9 cellular contexts compared by ENCODE assay signal in genomic region chr19:17304386-17305047, GRCh38. TPM values are rescaled to one million over a fixed set of nuclear protein-coding genes. Genes with fewer than 3 reads are reported as not detected.
A peak's percentile ranks its signal among the peaks of the same experiment; 100 is the strongest.
DNase-seq lines count a peak whose midpoint lies in the region; ATAC-seq lines count a peak whose summit lies in the region.
"Had no signal": no experiment of that assay in that cellular context is flagged by ENCODE, and none has a peak within 500 bp of the region (broad histone marks: within the 10 kb centered on the region; RNA-seq: fewer than 3 reads in every experiment).

No MANE protein-coding gene starts in this region.

- no peaks in the 10 kb centered on the region for H3K9me3 Mint-ChIP-seq in T-helper 2 cell treated with Interferon-gamma antibody and Interleukin-4, amounts not matched to agents 5 μg/mL and 100 μg/mL, for 36 hours
- no peaks in the 10 kb centered on the region for H3K9me3 Mint-ChIP-seq in activated CD4-positive, alpha-beta memory T cell treated with anti-CD3 and anti-CD28 coated beads for 36 hours

- H3K27me3 Mint-ChIP-seq in T-helper 2 cell treated with Interferon-gamma antibody and Interleukin-4, amounts not matched to agents 5 μg/mL and 100 μg/mL, for 36 hours (ENCODE audit: low read depth): no peaks in the 10 kb centered on the region
- no peaks in the 10 kb centered on the region for H3K27me3 Mint-ChIP-seq in activated CD4-positive, alpha-beta memory T cell treated with anti-CD3 and anti-CD28 coated beads for 36 hours

- peak overlapping the region; percentile 89 for H3K4me3 Mint-ChIP-seq in T-helper 2 cell treated with Interferon-gamma antibody and Interleukin-4, amounts not matched to agents 5 μg/mL and 100 μg/mL, for 36 hours
- H3K4me3 Mint-ChIP-seq in activated CD4-positive, alpha-beta memory T cell treated with anti-CD3 and anti-CD28 coated beads for 36 hours: peak overlapping the region; percentile 89

- CTCF ChIA-PET in activated CD4-positive, alpha-beta memory T cell treated with anti-CD3 and anti-CD28 coated beads for 36 hours (lab: Charles Lee): interaction anchor here (0.5 to 2.4 kb wide), 12 partner anchors 9 to 81 kb away, joined by 3 to 20 read pairs (median 6); partner anchors contain the start of gene BABAM1

- peaks cover 0 to 3% of the 10 kb centered on the region in 2 donors for H3K36me3 ChIP-seq in stomach smooth muscle (ENCODE audit: control insufficient read depth in 2 of 2, insufficient read depth in 2 of 2, low read length in 2 of 2)
- H3K36me3 ChIP-seq: BE2C had no signal

- ATAC-seq in HG02610 (IDR thresholded peaks at IDR 0.05; ENCODE audit: unreplicated experiment): no peak

- H3K9ac ChIP-seq in stomach smooth muscle (ENCODE audit: low read length in 2 of 2): peak overlapping the region; percentile 44 to 73

- no peak for DNase-seq in T-helper 2 cell treated with Interferon-gamma antibody and Interleukin-4, amounts not matched to agents 5 μg/mL and 100 μg/mL, for 36 hours (ENCODE audit: low spot score)
- no peak for DNase-seq in T-helper 2 cell
- DNase-seq in activated CD4-positive, alpha-beta memory T cell treated with anti-CD3 and anti-CD28 coated beads for 36 hours: no peak
- DNase-seq in islet precursor cell: peak; percentile 53
- DNase-seq in NCI-H2107 treated with DMSO at 0.1 percent for 48 hours (lab: John Stamatoyannopoulos, UW; ENCODE audit: unreplicated experiment): no peak
- no peak for DNase-seq in GF-D8 (lab: John Stamatoyannopoulos, UW)

- peaks cover 7% of the 10 kb centered on the region for H3K36me3 Mint-ChIP-seq in T-helper 2 cell treated with Interferon-gamma antibody and Interleukin-4, amounts not matched to agents 5 μg/mL and 100 μg/mL, for 36 hours (ENCODE audit: low read depth)
- no peaks in the 10 kb centered on the region for H3K36me3 Mint-ChIP-seq in activated CD4-positive, alpha-beta memory T cell treated with anti-CD3 and anti-CD28 coated beads for 36 hours

- intact Hi-C loops in activated CD4-positive, alpha-beta memory T cell treated with anti-CD3 and anti-CD28 coated beads for 36 hours (cut with micrococcal nuclease): loop anchor here (1.0 to 5.0 kb wide), 5 partner anchors 33 to 208 kb away; partner anchors contain the start of genes BABAM1, BST2, GTPBP3 and OCEL1

- peak overlapping the region; percentile 90 for H3K27ac ChIP-seq in stomach smooth muscle (ENCODE audit: low read length)

- H3K4me1 Mint-ChIP-seq in T-helper 2 cell treated with Interferon-gamma antibody and Interleukin-4, amounts not matched to agents 5 μg/mL and 100 μg/mL, for 36 hours (ENCODE audit: low read depth): peaks cover 29% of the 10 kb centered on the region
- H3K4me1 Mint-ChIP-seq in activated CD4-positive, alpha-beta memory T cell treated with anti-CD3 and anti-CD28 coated beads for 36 hours (ENCODE audit: low read depth): peaks cover 47% of the 10 kb centered on the region

- H3K27ac Mint-ChIP-seq in T-helper 2 cell treated with Interferon-gamma antibody and Interleukin-4, amounts not matched to agents 5 μg/mL and 100 μg/mL, for 36 hours: peak overlapping the region; percentile 91
- peak overlapping the region; percentile 89 for H3K27ac Mint-ChIP-seq in activated CD4-positive, alpha-beta memory T cell treated with anti-CD3 and anti-CD28 coated beads for 36 hours

- peaks cover 51% of the 10 kb centered on the region for H3K4me1 ChIP-seq in stomach smooth muscle (ENCODE audit: control insufficient read depth, insufficient read depth, low read length)

- peak overlapping the region; percentile 23 to 91 for H3K4me3 ChIP-seq in stomach smooth muscle (ENCODE audit: low read length in 2 of 2)

- no peaks in the 10 kb centered on the region for H3K9me3 ChIP-seq in stomach smooth muscle (ENCODE audit: control insufficient read depth in 2 of 2, low read length in 2 of 2)
- H3K9me3 ChIP-seq: BE2C had no signal

- H3K27me3 ChIP-seq in stomach smooth muscle (ENCODE audit: control insufficient read depth in 1 of 2, insufficient read depth in 2 of 2, low read length in 2 of 2): no peaks in the 10 kb centered on the region
- H3K27me3 ChIP-seq: BE2C had no signal

- POLR2A ChIA-PET in activated CD4-positive, alpha-beta memory T cell treated with anti-CD3 and anti-CD28 coated beads for 36 hours (lab: Charles Lee): interaction anchor here (0.7 to 1.1 kb wide), 3 partner anchors 13 to 1234 kb away, joined by 3 to 9 read pairs (median 4); no protein-coding TSS in a partner anchor

RNA-seq across cellular contexts. Expression of gene MRPL34, which starts 1.2 kb away (rescaled TPM):
- total RNA-seq in activated CD4-positive, alpha-beta memory T cell treated with anti-CD3 and anti-CD28 coated beads for 36 hours: 10 to 100 TPM; 92.9 to 93.7 TPM

RNA-seq across cellular contexts. Expression of gene ABHD8, which starts 1.3 kb away (rescaled TPM):
- 1 to 10 TPM; 7.7 to 7.9 TPM for total RNA-seq in activated CD4-positive, alpha-beta memory T cell treated with anti-CD3 and anti-CD28 coated beads for 36 hours

RNA-seq across cellular contexts. Expression of gene DDA1, which starts 4.8 kb away (rescaled TPM):
- total RNA-seq in activated CD4-positive, alpha-beta memory T cell treated with anti-CD3 and anti-CD28 coated beads for 36 hours: 10 to 100 TPM; 37.2 to 37.5 TPM

RNA-seq across cellular contexts. Expression of gene ANKLE1, which starts 22.8 kb away (rescaled TPM):
- total RNA-seq in activated CD4-positive, alpha-beta memory T cell treated with anti-CD3 and anti-CD28 coated beads for 36 hours: 10 to 100 TPM; 10.5 to 10.7 TPM

RNA-seq across cellular contexts. Expression of gene ANO8, which starts 30.1 kb away (rescaled TPM):
- total RNA-seq in activated CD4-positive, alpha-beta memory T cell treated with anti-CD3 and anti-CD28 coated beads for 36 hours: 1 to 10 TPM; 5.8 to 6.0 TPM
